11 cellular contexts compared by ENCODE assay signal in the genomic region with DNA sequence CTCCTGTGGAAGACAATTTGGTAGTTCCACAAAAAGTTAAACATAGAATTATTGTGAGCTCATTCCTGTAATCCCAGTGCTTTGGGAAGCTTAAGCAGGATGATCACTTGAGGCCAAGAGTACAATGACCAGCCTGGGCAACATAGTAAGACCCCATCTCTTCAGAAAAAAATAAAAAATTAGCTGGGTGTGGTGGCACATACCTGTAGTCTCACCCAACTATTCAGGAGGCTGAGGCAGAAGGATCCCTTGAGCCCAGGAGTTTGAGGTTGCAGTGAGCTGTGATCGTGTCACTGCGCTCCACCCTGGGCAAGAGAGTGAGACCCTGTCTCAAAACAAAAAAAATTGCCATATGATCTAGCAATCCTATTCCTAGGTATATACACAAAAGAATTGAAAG. TPM values are rescaled to one million over a fixed set of nuclear protein-coding genes. Genes with fewer than 3 reads are reported as not detected.
"Had no signal": no experiment of that assay in that cellular context is flagged by ENCODE, and none has a peak within 500 bp of the region (broad histone marks: within the 10 kb centered on the region; RNA-seq: fewer than 3 reads in every experiment).

No MANE protein-coding gene starts in this region.

- DNase-seq: GM23248, GOT3, H7, IMR-90, KBM-7 had no signal

- H3K9ac ChIP-seq: GM23248, KMS-11 had no signal

- FAIRE-seq: HTR-8/SVneo had no signal

- H2AFZ ChIP-seq: GM23248 had no signal

- H3K36me3 ChIP-seq: HAP-1 had no signal

- ATAC-seq: HCT116 had no signal

- H3K4me3 ChIP-seq: GM23248, HAP-1 had no signal

- H3K4me2 ChIP-seq: KMS-11 had no signal

- H3K27ac ChIP-seq: GM23248, KMS-11 had no signal

RNA-seq across cellular contexts. Expression of a gene that starts 7.8 kb away (rescaled TPM):
- total RNA-seq: GM23248, H4, H7, HT-29, IMR-90 had no signal
- polyA plus RNA-seq: GM23248, IMR-90 had no signal
